ENCODE assay signal across 12 cellular contexts in the genomic region with DNA sequence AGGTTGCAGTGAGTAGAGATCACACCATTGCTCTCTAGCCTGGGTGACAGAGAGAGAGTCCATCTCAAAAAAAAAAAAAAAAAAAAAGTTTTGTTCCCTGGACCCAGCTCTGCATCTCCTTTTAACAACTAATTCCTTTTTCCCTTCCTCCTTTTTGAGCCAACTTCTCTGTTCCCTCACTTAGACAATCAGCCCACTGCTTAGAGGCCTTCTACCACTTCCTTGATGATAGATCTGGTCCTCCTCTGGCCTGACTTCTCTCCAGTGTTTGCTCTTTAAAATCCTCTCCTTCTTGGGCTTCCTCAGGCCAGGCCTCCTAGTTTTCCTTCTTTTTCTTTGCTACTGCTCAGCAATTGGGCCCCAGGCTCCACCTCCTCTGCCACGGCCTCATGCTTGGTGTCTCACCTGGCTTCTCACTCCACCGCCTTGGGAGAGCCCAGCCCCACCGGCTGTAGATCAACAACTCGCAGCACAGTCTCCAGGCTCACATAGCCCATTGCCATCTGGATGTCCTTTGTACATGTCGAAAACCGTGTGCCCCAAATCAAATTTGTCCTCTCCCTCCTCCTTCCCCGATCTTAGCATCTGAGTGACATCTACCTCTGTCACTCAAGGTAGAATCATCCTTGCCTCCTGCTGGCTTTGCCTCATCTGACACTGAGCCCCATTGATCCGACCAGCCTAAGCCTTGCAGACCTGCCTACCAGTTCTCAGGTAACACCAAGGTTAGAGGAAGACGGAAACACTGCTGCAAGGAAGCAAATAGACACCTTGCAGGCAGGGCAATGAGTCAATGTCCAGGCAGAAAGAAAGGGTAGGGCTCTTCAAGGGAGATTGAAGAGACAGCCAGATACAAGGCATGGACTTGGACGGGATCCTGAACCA. TPM values are rescaled to one million over a fixed set of nuclear protein-coding genes. Genes with fewer than 3 reads are reported as not detected.
A peak's percentile ranks its signal among the peaks of the same experiment; 100 is the strongest.
DNase-seq lines count a peak whose midpoint lies in the region; ATAC-seq and TF ChIP-seq lines count a peak whose summit lies in the region.
"Had no signal": no experiment of that assay in that cellular context is flagged by ENCODE, and none has a peak within 500 bp of the region (broad histone marks: within the 10 kb centered on the region; RNA-seq: fewer than 3 reads in every experiment).

No MANE protein-coding gene starts in this region.

- H3K4me3 ChIP-seq in PC-3 (ENCODE audit: low read length) = no peak overlapping the region
- H3K4me3 ChIP-seq in trophoblast cell (ENCODE audit: low read depth, low read length) = no peak overlapping the region
- H3K4me3 ChIP-seq: SK-N-MC had no signal

- no peak overlapping the region for H2BK5ac ChIP-seq in trophoblast cell (ENCODE audit: low read depth, low read length, poor library complexity)

- no peak overlapping the region for H3K14ac ChIP-seq in trophoblast cell (ENCODE audit: low read length)

- no peaks in the 10 kb centered on the region for H3K9me2 ChIP-seq in PC-3 (replicated peaks; ENCODE audit: low read length)

- peak; percentile 44 for ATAC-seq in PC-3
- ATAC-seq in stimulated activated effector memory CD8-positive, alpha-beta T cell treated with anti-CD3 and anti-CD28 coated beads, Interleukin-12 subunit alpha, Interleukin-12 subunit beta, amount 100 ng/mL, for 72 hours = no peak
- ATAC-seq: activated CD8-positive, alpha-beta memory T cell treated with anti-CD3 and anti-CD28 coated beads, Interleukin-2, amount 10 ng/mL, durations not matched to agents 7 days and 5 days had no signal

- H3K9ac ChIP-seq in PC-3 (ENCODE audit: low read length) (no peak overlapping the region), trophoblast cell (ENCODE audit: low read length) (no peak overlapping the region)

- no peaks in the 10 kb centered on the region for H3K9me3 ChIP-seq in PC-3 (ENCODE audit: low read length)
- no peaks in the 10 kb centered on the region for H3K9me3 ChIP-seq in trophoblast cell (ENCODE audit: insufficient read depth, low read depth, low read length)

- no TSS peak for BruUV-seq in PC-3 (replicated peaks; lab: Mats Ljungman, UMichigan)

- no peak overlapping the region for H3K18ac ChIP-seq in trophoblast cell (ENCODE audit: low read length)

- H3K23ac ChIP-seq in trophoblast cell (ENCODE audit: low read length) = no peak overlapping the region

- CTCF ChIA-PET in activated CD4-positive, alpha-beta memory T cell treated with anti-CD3 and anti-CD28 coated beads, Interleukin-2, amount 10 ng/mL, durations not matched to agents 7 days and 5 days (lab: Charles Lee) = interaction anchor here (0.7 kb wide), 2 partner anchors 31 to 145 kb away, joined by 3 to 6 read pairs; no protein-coding TSS in a partner anchor
- CTCF ChIA-PET in activated CD4-positive, alpha-beta memory T cell treated with anti-CD3 and anti-CD28 coated beads for 36 hours (lab: Charles Lee) = no interaction called here
- CTCF ChIA-PET in PC-3 (lab: Charles Lee) = no interaction called here

- H2AK5ac ChIP-seq in trophoblast cell (ENCODE audit: low read length) = no peak overlapping the region

- no peaks in the 10 kb centered on the region for H3K27me3 Mint-ChIP-seq in activated CD4-positive, alpha-beta memory T cell treated with anti-CD3 and anti-CD28 coated beads, Interleukin-2, amount 10 ng/mL, durations not matched to agents 7 days and 5 days
- H3K27me3 Mint-ChIP-seq in activated CD4-positive, alpha-beta memory T cell treated with anti-CD3 and anti-CD28 coated beads for 36 hours = no peaks in the 10 kb centered on the region
- H3K27me3 Mint-ChIP-seq: activated CD8-positive, alpha-beta memory T cell treated with anti-CD3 and anti-CD28 coated beads, Interleukin-2, amount 10 ng/mL, durations not matched to agents 7 days and 5 days had no signal

- H2AFZ ChIP-seq in PC-3 (ENCODE audit: low read length) (no peak overlapping the region), trophoblast cell (ENCODE audit: insufficient read depth, low read length, poor library complexity) (no peak overlapping the region)

- no peak overlapping the region for H3K27ac ChIP-seq in PC-3 (ENCODE audit: low read length)
- no peak overlapping the region for H3K27ac ChIP-seq in trophoblast cell (ENCODE audit: low read depth, low read length)
- H3K27ac ChIP-seq: SK-N-MC had no signal

- no peaks in the 10 kb centered on the region for H3K9me3 Mint-ChIP-seq in activated CD4-positive, alpha-beta memory T cell treated with anti-CD3 and anti-CD28 coated beads, Interleukin-2, amount 10 ng/mL, durations not matched to agents 7 days and 5 days
- no peaks in the 10 kb centered on the region for H3K9me3 Mint-ChIP-seq in activated CD4-positive, alpha-beta memory T cell treated with anti-CD3 and anti-CD28 coated beads for 36 hours
- H3K9me3 Mint-ChIP-seq in stimulated activated effector memory CD8-positive, alpha-beta T cell treated with anti-CD3 and anti-CD28 coated beads, Interleukin-12 subunit alpha, Interleukin-12 subunit beta, amount 100 ng/mL, for 72 hours = no peaks in the 10 kb centered on the region

- H3K79me2 ChIP-seq in PC-3 (ENCODE audit: low read length) (peaks cover 89% of the 10 kb centered on the region), trophoblast cell (ENCODE audit: control insufficient read depth, insufficient read depth, low read length, poor library complexity) (no peaks in the 10 kb centered on the region)

- no peak overlapping the region for H4K91ac ChIP-seq in trophoblast cell (ENCODE audit: low read depth, low read length)

- H3F3A ChIP-seq in PC-3 (ENCODE audit: low read length, unreplicated experiment) = no peaks in the 10 kb centered on the region

- no peak for DNase-seq in activated CD4-positive, alpha-beta memory T cell treated with anti-CD3 and anti-CD28 coated beads, Interleukin-2, amount 10 ng/mL, durations not matched to agents 7 days and 5 days
- DNase-seq in activated CD4-positive, alpha-beta memory T cell treated with anti-CD3 and anti-CD28 coated beads for 36 hours = no peak
- DNase-seq in PC-3 = peak; percentile 43
- DNase-seq in globus pallidus (ENCODE audit: low spot score) = peak; percentile 42
- DNase-seq in stimulated activated effector memory CD8-positive, alpha-beta T cell treated with anti-CD3 and anti-CD28 coated beads, Interleukin-12 subunit alpha, Interleukin-12 subunit beta, amount 100 ng/mL, for 72 hours (ENCODE audit: low spot score in 2 of 2) = no peak
- no peak for DNase-seq in SHP77 (lab: John Stamatoyannopoulos, UW)
- DNase-seq in trophoblast cell = no peak
- no peak for DNase-seq in stimulated activated CD4-positive, alpha-beta T cell treated with anti-CD3 and anti-CD28 coated beads, Interleukin-4, amount 100 ng/mL, for 4 hours
- DNase-seq: activated CD8-positive, alpha-beta memory T cell treated with anti-CD3 and anti-CD28 coated beads, Interleukin-2, amount 10 ng/mL, durations not matched to agents 7 days and 5 days; amniotic stem cell; NCI-H345 had no signal

- H3K36me3 ChIP-seq in PC-3 (ENCODE audit: low read depth, low read length) (peaks cover 5% of the 10 kb centered on the region; the same call in 1 of the 2 replicates), trophoblast cell (ENCODE audit: control insufficient read depth in 1 of 2, insufficient read depth in 2 of 2, low read length in 2 of 2) (no peaks in the 10 kb centered on the region)

- intact Hi-C loops in activated CD4-positive, alpha-beta memory T cell treated with anti-CD3 and anti-CD28 coated beads for 36 hours (cut with micrococcal nuclease) = no loop called here
- intact Hi-C loops in PC-3 (cut with micrococcal nuclease) = no loop called here

- peak overlapping the region; percentile 2 for H3K27ac Mint-ChIP-seq in activated CD4-positive, alpha-beta memory T cell treated with anti-CD3 and anti-CD28 coated beads, Interleukin-2, amount 10 ng/mL, durations not matched to agents 7 days and 5 days
- H3K27ac Mint-ChIP-seq in activated CD4-positive, alpha-beta memory T cell treated with anti-CD3 and anti-CD28 coated beads for 36 hours = no peak overlapping the region
- H3K27ac Mint-ChIP-seq in stimulated activated effector memory CD8-positive, alpha-beta T cell treated with anti-CD3 and anti-CD28 coated beads, Interleukin-12 subunit alpha, Interleukin-12 subunit beta, amount 100 ng/mL, for 72 hours = peak overlapping the region; percentile 17
- H3K27ac Mint-ChIP-seq: activated CD8-positive, alpha-beta memory T cell treated with anti-CD3 and anti-CD28 coated beads, Interleukin-2, amount 10 ng/mL, durations not matched to agents 7 days and 5 days had no signal

- H3K79me1 ChIP-seq in trophoblast cell (ENCODE audit: low read length) = no peaks in the 10 kb centered on the region

- no peak for TF ChIP-seq CTCF in PC-3 (conservative IDR thresholded peaks at IDR 0.05; ENCODE audit: low read depth, low read length)

- no peak overlapping the region for H3K4me3 Mint-ChIP-seq in activated CD4-positive, alpha-beta memory T cell treated with anti-CD3 and anti-CD28 coated beads, Interleukin-2, amount 10 ng/mL, durations not matched to agents 7 days and 5 days
- H3K4me3 Mint-ChIP-seq in activated CD4-positive, alpha-beta memory T cell treated with anti-CD3 and anti-CD28 coated beads for 36 hours = no peak overlapping the region
- H3K4me3 Mint-ChIP-seq in stimulated activated effector memory CD8-positive, alpha-beta T cell treated with anti-CD3 and anti-CD28 coated beads, Interleukin-12 subunit alpha, Interleukin-12 subunit beta, amount 100 ng/mL, for 72 hours = no peak overlapping the region
- H3K4me3 Mint-ChIP-seq: activated CD8-positive, alpha-beta memory T cell treated with anti-CD3 and anti-CD28 coated beads, Interleukin-2, amount 10 ng/mL, durations not matched to agents 7 days and 5 days had no signal

- peaks cover 7% of the 10 kb centered on the region for H3K36me3 Mint-ChIP-seq in activated CD4-positive, alpha-beta memory T cell treated with anti-CD3 and anti-CD28 coated beads, Interleukin-2, amount 10 ng/mL, durations not matched to agents 7 days and 5 days (ENCODE audit: low read depth)
- no peaks in the 10 kb centered on the region for H3K36me3 Mint-ChIP-seq in activated CD4-positive, alpha-beta memory T cell treated with anti-CD3 and anti-CD28 coated beads for 36 hours
- H3K36me3 Mint-ChIP-seq in stimulated activated effector memory CD8-positive, alpha-beta T cell treated with anti-CD3 and anti-CD28 coated beads, Interleukin-12 subunit alpha, Interleukin-12 subunit beta, amount 100 ng/mL, for 72 hours = peaks cover 5% of the 10 kb centered on the region

- no peak overlapping the region for H3K4ac ChIP-seq in trophoblast cell (ENCODE audit: low read depth, low read length)

- no peak overlapping the region for H2BK12ac ChIP-seq in trophoblast cell (ENCODE audit: low read length)

- H3K27me3 ChIP-seq in PC-3 (ENCODE audit: low read length) (no peaks in the 10 kb centered on the region), trophoblast cell (ENCODE audit: insufficient read depth, low read length) (no peaks in the 10 kb centered on the region)

- POLR2A ChIA-PET in activated CD4-positive, alpha-beta memory T cell treated with anti-CD3 and anti-CD28 coated beads, Interleukin-2, amount 10 ng/mL, durations not matched to agents 7 days and 5 days (lab: Charles Lee) = interaction anchor here (1.1 kb wide), 1 partner anchor 14 kb away, joined by 3 read pairs; no protein-coding TSS in a partner anchor
- POLR2A ChIA-PET in activated CD4-positive, alpha-beta memory T cell treated with anti-CD3 and anti-CD28 coated beads for 36 hours (lab: Charles Lee) = no interaction called here
- POLR2A ChIA-PET in PC-3 (lab: Charles Lee; ENCODE audit: unreplicated experiment) = no interaction called here

- WGBS in trophoblast cell (ENCODE audit: extremely low coverage, insufficient coverage, insufficient read length) = no CpG with 5 or more reads among the region's 10 CpGs

- peaks cover 39% of the 10 kb centered on the region for H4K20me1 ChIP-seq in PC-3 (ENCODE audit: low read length)

- H4K12ac ChIP-seq in trophoblast cell (ENCODE audit: low read depth, low read length) = no peak overlapping the region

- no peak overlapping the region for H3K4me2 ChIP-seq in PC-3 (ENCODE audit: low read length)
- H3K4me2 ChIP-seq in trophoblast cell (ENCODE audit: low read length) = no peak overlapping the region

- H2BK120ac ChIP-seq in trophoblast cell (ENCODE audit: insufficient read depth, low read length, poor library complexity) = no peak overlapping the region

- H3K4me1 ChIP-seq in PC-3 (ENCODE audit: insufficient read depth, low read length) (peaks cover 9% of the 10 kb centered on the region), trophoblast cell (ENCODE audit: control insufficient read depth in 1 of 2, insufficient read depth in 2 of 2, low read length in 2 of 2) (peaks cover 3 to 5% of the 10 kb centered on the region in 2 experiments)

- H4K8ac ChIP-seq in trophoblast cell (ENCODE audit: low read depth, low read length) = no peak overlapping the region

- H3K4me1 Mint-ChIP-seq in activated CD4-positive, alpha-beta memory T cell treated with anti-CD3 and anti-CD28 coated beads, Interleukin-2, amount 10 ng/mL, durations not matched to agents 7 days and 5 days = peaks cover 28% of the 10 kb centered on the region
- H3K4me1 Mint-ChIP-seq in activated CD4-positive, alpha-beta memory T cell treated with anti-CD3 and anti-CD28 coated beads for 36 hours (ENCODE audit: low read depth) = peaks cover 15% of the 10 kb centered on the region
- H3K4me1 Mint-ChIP-seq in stimulated activated effector memory CD8-positive, alpha-beta T cell treated with anti-CD3 and anti-CD28 coated beads, Interleukin-12 subunit alpha, Interleukin-12 subunit beta, amount 100 ng/mL, for 72 hours = peaks cover 23% of the 10 kb centered on the region

RNA-seq across cellular contexts. Expression of gene ARHGAP27, which starts 17.4 kb away (rescaled TPM):
- 10 to 100 TPM; 81.4 to 84.4 TPM for total RNA-seq in activated CD4-positive, alpha-beta memory T cell treated with anti-CD3 and anti-CD28 coated beads, Interleukin-2, amount 10 ng/mL, durations not matched to agents 7 days and 5 days
- total RNA-seq in activated CD4-positive, alpha-beta memory T cell treated with anti-CD3 and anti-CD28 coated beads for 36 hours = 10 to 100 TPM; 41.7 to 44.3 TPM
- total RNA-seq in PC-3 (2014; rRNA removed) = 119 and 134 TPM in 2 replicates
- polyA plus RNA-seq in trophoblast cell (2013) = 12.2 and 13.9 TPM in 2 replicates

Comparison
In these comparisons a context has a peak if more than half of its experiments do, and no peak if none do; other contexts are left out.
1. DNase-seq: peak in PC-3 (single experiment) and globus pallidus (single experiment); none in activated CD4-positive, alpha-beta memory T cell treated with anti-CD3 and anti-CD28 coated beads, Interleukin-2, amount 10 ng/mL, durations not matched to agents 7 days and 5 days (single experiment), activated CD4-positive, alpha-beta memory T cell treated with anti-CD3 and anti-CD28 coated beads for 36 hours (single experiment), stimulated activated effector memory CD8-positive, alpha-beta T cell treated with anti-CD3 and anti-CD28 coated beads, Interleukin-12 subunit alpha, Interleukin-12 subunit beta, amount 100 ng/mL, for 72 hours (0 of 2), SHP77 (0 of 2), trophoblast cell (0 of 2) and stimulated activated CD4-positive, alpha-beta T cell treated with anti-CD3 and anti-CD28 coated beads, Interleukin-4, amount 100 ng/mL, for 4 hours (0 of 2).